In genomic region chrX:1407035-1407434, GRCh38 we compare ENCODE assay signal across 28 cellular contexts.
"Had no signal": no experiment of that assay in that cellular context is flagged by ENCODE, and none has a peak within 500 bp of the region (broad histone marks: within the 10 kb centered on the region; RNA-seq: fewer than 3 reads in every experiment).

No MANE protein-coding gene starts in this region.

- H3K4me2 ChIP-seq: neural progenitor cell, smooth muscle cell had no signal

- H3K27me3 ChIP-seq: neural progenitor cell, ovary, spleen, suprapubic skin, testis, tibial artery, transverse colon, upper lobe of right lung, vagina had no signal

- H3K36me3 ChIP-seq: ovary had no signal

- H3K9me3 ChIP-seq: psoas muscle, spleen, suprapubic skin, testis, tibial artery, transverse colon, upper lobe of right lung, vagina had no signal

- FAIRE-seq: urothelium cell line had no signal

- H3K27ac ChIP-seq: neural progenitor cell, ovary, parathyroid adenoma, psoas muscle, skin epidermis, spleen, suprapubic skin, testis, tibial artery, transverse colon, upper lobe of right lung, vagina had no signal

- DNase-seq: natural killer cell; occipital lobe; ovary; psoas muscle; stimulated activated CD4-positive, alpha-beta T cell treated with anti-CD3 and anti-CD28 coated beads, Interleukin-12 subunit alpha, Interleukin-12 subunit beta, amount 100 ng/mL, for 4 hours; stimulated activated CD4-positive, alpha-beta T cell treated with anti-CD3 and anti-CD28 coated beads, Interleukin-1b, Interleukin-23, amount 100 ng/mL, for 48 hours; stimulated activated CD4-positive, alpha-beta T cell treated with anti-CD3 and anti-CD28 coated beads, Interleukin-4, amount 100 ng/mL, for 1 hour; stimulated activated CD4-positive, alpha-beta T cell treated with anti-CD3 and anti-CD28 coated beads, Interleukin-4, amount 100 ng/mL, for 4 hours; stimulated activated CD8-positive, alpha-beta memory T cell treated with anti-CD3 and anti-CD28 coated beads, Interleukin-4, amount 100 ng/mL, for 48 hours; stimulated activated naive CD4-positive, alpha-beta T cell; stimulated activated naive CD8-positive, alpha-beta T cell treated with anti-CD3 and anti-CD28 coated beads, Interleukin-15, amount 100 ng/mL, for 72 hours; stimulated activated naive CD8-positive, alpha-beta T cell treated with anti-CD3 and anti-CD28 coated beads, Interleukin-15, Interleukin-2, amounts not matched to agents 100 U/mL and 50 U/mL, for 24 hours; substantia nigra; testis; tibial artery; transverse colon; upper lobe of right lung had no signal

- H2AFZ ChIP-seq: neural progenitor cell, parathyroid adenoma had no signal

- H3K4me1 ChIP-seq: neural progenitor cell, parathyroid adenoma, psoas muscle, suprapubic skin, testis, tibial artery, transverse colon, upper lobe of right lung, vagina had no signal

- ATAC-seq: natural killer cell; psoas muscle; right cardiac atrium; sciatic nerve; stimulated activated memory B cell treated with anti-CD40 and anti-IgM and Interleukin-4, amounts not matched to agents 10 μg/mL and 1 μg/mL and 100 μg/mL, for 72 hours; stimulated activated naive CD8-positive, alpha-beta T cell treated with anti-CD3 and anti-CD28 coated beads, Interleukin-15, amount 100 ng/mL, for 72 hours; stimulated activated naive CD8-positive, alpha-beta T cell treated with anti-CD3 and anti-CD28 coated beads, Interleukin-15, Interleukin-2, amounts not matched to agents 100 U/mL and 50 U/mL, for 24 hours; upper lobe of right lung had no signal

- H3K9ac ChIP-seq: neural progenitor cell, parathyroid adenoma had no signal

- H3K4me3 ChIP-seq: neural progenitor cell, ovary, psoas muscle, skin epidermis, smooth muscle cell, spleen, suprapubic skin, testis, tibial artery, transverse colon, upper lobe of right lung, vagina had no signal
